Comparison of ENCODE assay signal across 8 cellular contexts in the genomic region with DNA sequence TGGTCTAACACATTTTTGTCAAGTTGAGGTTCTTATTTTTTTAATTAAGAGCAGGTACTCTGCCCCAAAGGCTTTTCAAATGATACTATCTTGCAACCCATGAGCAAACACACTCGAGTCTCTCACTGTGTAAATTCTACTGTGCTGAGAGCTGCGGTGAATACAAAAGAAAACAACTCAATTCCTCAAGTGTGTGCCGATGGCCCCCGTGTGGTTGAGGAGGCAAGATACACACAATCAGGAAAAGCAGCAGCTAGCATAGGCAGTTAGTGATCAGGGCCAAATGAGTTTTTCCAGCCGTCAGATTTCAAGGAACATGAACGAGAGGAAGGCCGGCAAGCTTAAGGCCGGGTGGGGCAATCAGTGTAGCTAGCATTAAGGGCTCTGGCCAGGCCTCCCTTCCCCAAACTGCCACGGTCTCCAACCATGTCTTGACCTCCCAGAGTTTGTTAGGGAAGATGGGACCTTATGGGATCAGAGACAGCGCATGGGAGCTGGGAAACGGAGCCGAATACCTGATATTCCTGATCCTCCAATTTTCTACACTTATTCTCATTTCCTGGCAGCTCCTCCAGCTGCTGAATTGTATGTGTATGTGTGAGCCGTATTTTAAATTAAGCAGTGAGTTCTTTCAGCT. TPM values are rescaled to one million over a fixed set of nuclear protein-coding genes. Genes with fewer than 3 reads are reported as not detected.
A peak's percentile ranks its signal among the peaks of the same experiment; 100 is the strongest.
DNase-seq lines count a peak whose midpoint lies in the region; ATAC-seq and TF ChIP-seq lines count a peak whose summit lies in the region.

No MANE protein-coding gene starts in this region.

- H3K27me3 Mint-ChIP-seq in type B pancreatic cell: no peaks in the 10 kb centered on the region
- no peaks in the 10 kb centered on the region for H3K27me3 Mint-ChIP-seq in activated CD4-positive, alpha-beta memory T cell treated with anti-CD3 and anti-CD28 coated beads, Interleukin-2, amount 10 ng/mL, durations not matched to agents 7 days and 5 days

- CTCF ChIA-PET in activated CD4-positive, alpha-beta memory T cell treated with anti-CD3 and anti-CD28 coated beads, Interleukin-2, amount 10 ng/mL, durations not matched to agents 7 days and 5 days (lab: Charles Lee): interaction anchor here (1.0 to 18.4 kb wide), 4 partner anchors 29 to 267 kb away, joined by 3 to 250 read pairs (median 3); no protein-coding TSS in a partner anchor

- DNase-seq in Right ventricle myocardium superior (no peak), cardiac septum (ENCODE audit: low spot score) (no peak), SK-N-DZ (ENCODE audit: low spot score) (peak; percentile 79), left ventricle myocardium inferior (no peak), type B pancreatic cell (ENCODE audit: extremely low spot score, unreplicated experiment) (no peak)
- no peak for DNase-seq in activated CD4-positive, alpha-beta memory T cell treated with anti-CD3 and anti-CD28 coated beads, Interleukin-2, amount 10 ng/mL, durations not matched to agents 7 days and 5 days

- intact Hi-C loops in Right ventricle myocardium superior (cut with DNase I) (no loop called here), cardiac septum (cut with DNase I) (no loop called here), left ventricle myocardium inferior (cut with micrococcal nuclease) (no loop called here)

- H3K36me3 Mint-ChIP-seq in type B pancreatic cell: no peaks in the 10 kb centered on the region
- no peaks in the 10 kb centered on the region for H3K36me3 Mint-ChIP-seq in activated CD4-positive, alpha-beta memory T cell treated with anti-CD3 and anti-CD28 coated beads, Interleukin-2, amount 10 ng/mL, durations not matched to agents 7 days and 5 days (ENCODE audit: low read depth)

- no peaks in the 10 kb centered on the region for H3K4me1 ChIP-seq in left ventricle myocardium inferior

- no peaks in the 10 kb centered on the region for H3K9me3 ChIP-seq in left ventricle myocardium inferior (replicated peaks)

- peak overlapping the region; percentile 46 for H3K27ac Mint-ChIP-seq in type B pancreatic cell
- no peak overlapping the region for H3K27ac Mint-ChIP-seq in activated CD4-positive, alpha-beta memory T cell treated with anti-CD3 and anti-CD28 coated beads, Interleukin-2, amount 10 ng/mL, durations not matched to agents 7 days and 5 days

- no peaks in the 10 kb centered on the region for H3K9me3 Mint-ChIP-seq in type B pancreatic cell
- H3K9me3 Mint-ChIP-seq in activated CD4-positive, alpha-beta memory T cell treated with anti-CD3 and anti-CD28 coated beads, Interleukin-2, amount 10 ng/mL, durations not matched to agents 7 days and 5 days: no peaks in the 10 kb centered on the region

- H3K4me1 Mint-ChIP-seq in type B pancreatic cell (ENCODE audit: unreplicated experiment): peaks cover 44% of the 10 kb centered on the region
- H3K4me1 Mint-ChIP-seq in activated CD4-positive, alpha-beta memory T cell treated with anti-CD3 and anti-CD28 coated beads, Interleukin-2, amount 10 ng/mL, durations not matched to agents 7 days and 5 days: peaks cover 4% of the 10 kb centered on the region

- TF ChIP-seq CTCF in left ventricle myocardium inferior (IDR thresholded peaks at IDR 0.05; ENCODE audit: borderline replicate concordance): peak; percentile 28
- peak; percentile 78 for TF ChIP-seq CTCF in type B pancreatic cell (conservative IDR thresholded peaks at IDR 0.05)

- peak; percentile 46 for ATAC-seq in Right ventricle myocardium superior (ENCODE audit: poor library complexity)
- ATAC-seq in GM18517 (IDR thresholded peaks at IDR 0.05; ENCODE audit: unreplicated experiment): no peak
- no peak for ATAC-seq in HG03097 (IDR thresholded peaks at IDR 0.05; ENCODE audit: low FRiP score, unreplicated experiment)

- H3K27me3 ChIP-seq in left ventricle myocardium inferior (ENCODE audit: low read depth): no peaks in the 10 kb centered on the region

- H3K4me3 Mint-ChIP-seq in type B pancreatic cell: peak overlapping the region; percentile 22
- H3K4me3 Mint-ChIP-seq in activated CD4-positive, alpha-beta memory T cell treated with anti-CD3 and anti-CD28 coated beads, Interleukin-2, amount 10 ng/mL, durations not matched to agents 7 days and 5 days: no peak overlapping the region

- H3K36me3 ChIP-seq in left ventricle myocardium inferior: no peaks in the 10 kb centered on the region

- POLR2A ChIA-PET in activated CD4-positive, alpha-beta memory T cell treated with anti-CD3 and anti-CD28 coated beads, Interleukin-2, amount 10 ng/mL, durations not matched to agents 7 days and 5 days (lab: Charles Lee): no interaction called here

- no peak overlapping the region for H3K4me3 ChIP-seq in left ventricle myocardium inferior

- H3K27ac ChIP-seq in left ventricle myocardium inferior (replicated peaks): no peak overlapping the region

RNA-seq across cellular contexts. Expression of a gene that starts 59.7 kb away (rescaled TPM):
- total RNA-seq in Right ventricle myocardium superior (0.35 TPM), cardiac septum (0.35 TPM), left ventricle myocardium inferior (0.66 TPM), type B pancreatic cell (ENCODE audit: low replicate concordance) (0.39 and 0.45 TPM in 2 replicates)
- polyA plus RNA-seq in SK-N-DZ (2014; cell fraction: cytosol; rRNA removed): 0.42 and 0.83 TPM in 2 replicates
- 0.73 and 1.5 TPM in 2 replicates for polyA plus RNA-seq in SK-N-DZ (2014; cell fraction: nucleus; rRNA removed)
- total RNA-seq in activated CD4-positive, alpha-beta memory T cell treated with anti-CD3 and anti-CD28 coated beads, Interleukin-2, amount 10 ng/mL, durations not matched to agents 7 days and 5 days: not detected
